In the genomic region with DNA sequence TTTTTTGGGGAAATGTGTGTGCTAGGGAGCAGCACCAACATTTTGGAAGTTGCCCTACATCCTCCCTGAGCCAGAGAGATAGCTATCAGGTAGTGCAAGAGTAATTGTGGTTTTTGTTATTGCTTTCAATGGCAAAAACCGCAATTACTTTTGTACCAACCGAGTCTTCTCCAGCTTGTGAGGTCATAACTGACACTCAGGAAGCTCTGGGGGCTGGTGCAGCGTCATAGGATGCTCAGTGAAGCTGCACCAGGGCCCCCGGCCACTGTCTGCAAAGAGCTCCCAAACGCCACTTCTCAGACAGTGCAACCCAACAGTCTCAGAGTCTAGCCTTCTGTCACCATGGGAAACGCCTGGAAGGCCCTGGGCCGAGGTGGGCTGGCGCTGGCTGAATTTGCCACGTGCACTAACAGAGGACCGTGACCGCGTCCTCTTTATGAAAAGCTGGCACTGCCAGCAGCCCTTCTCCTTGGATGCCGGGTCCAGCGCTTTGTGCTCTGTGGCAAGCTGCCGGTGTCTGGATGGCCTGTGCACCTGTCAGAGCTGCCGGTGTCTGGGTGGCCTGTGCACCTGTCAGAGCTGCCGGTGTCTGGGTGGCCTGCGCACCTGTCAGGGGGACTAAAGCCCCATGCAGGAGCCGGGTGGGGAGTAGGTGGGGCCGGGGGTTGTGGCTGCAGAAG, we compare ENCODE assay signal across 17 cellular contexts.
DNase-seq lines count a peak whose midpoint lies in the region; ATAC-seq and TF ChIP-seq lines count a peak whose summit lies in the region.
"Had no signal": no experiment of that assay in that cellular context is flagged by ENCODE, and none has a peak within 500 bp of the region (broad histone marks: within the 10 kb centered on the region; RNA-seq: fewer than 3 reads in every experiment).

No MANE protein-coding gene starts in this region.

- H3K27ac ChIP-seq in caudate nucleus (ENCODE audit: low read depth, low read length) = no peak overlapping the region
- H3K27ac ChIP-seq: body of pancreas had no signal

- no peak for TF ChIP-seq CTCF in NB4 (IDR thresholded peaks at IDR 0.05; ENCODE audit: low read depth, low read length)

- DNase-seq in DMS79 treated with DMSO at 0.1 percent for 48 hours (lab: John Stamatoyannopoulos, UW) = peak; percentile 61
- peak; percentile 85 for DNase-seq in NB4 (ENCODE audit: low read depth)
- peak; percentile 51 for DNase-seq in NCI-H2107 treated with DMSO at 0.1 percent for 48 hours (lab: John Stamatoyannopoulos, UW; ENCODE audit: unreplicated experiment)
- DNase-seq in T-helper 22 cell (ENCODE audit: low read depth) = peak; percentile 54
- DNase-seq in dedifferentiated amniotic fluid mesenchymal stem cell (ENCODE audit: extremely low spot score) = no peak
- DNase-seq in caudate nucleus (lab: John Stamatoyannopoulos, UW) = no peak
- DNase-seq: activated B cell treated with CpG ODN at 0.5 μM for 24 hours; activated T-cell treated with anti-CD3 and anti-CD28 coated beads, Interleukin-2, amount 50 U/mL, for 72 hours; body of pancreas; cortex of kidney; GF-D8; MG63; PC-3; stimulated activated CD4-positive, alpha-beta T cell treated with anti-CD3 and anti-CD28 coated beads, Interleukin-4, amount 100 ng/mL, for 1 hour had no signal

- no peak for TF ChIP-seq POLR2A in NB4 (IDR thresholded peaks at IDR 0.05; ENCODE audit: extremely low read depth, insufficient read length)

- no peak for ATAC-seq in GM21515 (IDR thresholded peaks at IDR 0.05; ENCODE audit: unreplicated experiment)
- no peak for ATAC-seq in GM18517 (IDR thresholded peaks at IDR 0.05; ENCODE audit: unreplicated experiment)
- ATAC-seq: activated T-cell treated with anti-CD3 and anti-CD28 coated beads, Interleukin-2, amount 50 U/mL, for 72 hours; body of pancreas; PC-3 had no signal

- H3K4me3 ChIP-seq in NB4 (ENCODE audit: low read depth, low read length) = no peak overlapping the region
- H3K4me3 ChIP-seq: body of pancreas, MG63, smooth muscle cell had no signal

Comparison
In these comparisons a context has a peak if more than half of its experiments do, and no peak if none do; other contexts are left out.
1. DNase-seq: peak in DMS79 treated with DMSO at 0.1 percent for 48 hours (single experiment), NB4 (single experiment), NCI-H2107 treated with DMSO at 0.1 percent for 48 hours (single experiment) and T-helper 22 cell (single experiment); none in dedifferentiated amniotic fluid mesenchymal stem cell (single experiment) and caudate nucleus (0 of 61).